11 cellular contexts compared by ENCODE assay signal in the genomic region with DNA sequence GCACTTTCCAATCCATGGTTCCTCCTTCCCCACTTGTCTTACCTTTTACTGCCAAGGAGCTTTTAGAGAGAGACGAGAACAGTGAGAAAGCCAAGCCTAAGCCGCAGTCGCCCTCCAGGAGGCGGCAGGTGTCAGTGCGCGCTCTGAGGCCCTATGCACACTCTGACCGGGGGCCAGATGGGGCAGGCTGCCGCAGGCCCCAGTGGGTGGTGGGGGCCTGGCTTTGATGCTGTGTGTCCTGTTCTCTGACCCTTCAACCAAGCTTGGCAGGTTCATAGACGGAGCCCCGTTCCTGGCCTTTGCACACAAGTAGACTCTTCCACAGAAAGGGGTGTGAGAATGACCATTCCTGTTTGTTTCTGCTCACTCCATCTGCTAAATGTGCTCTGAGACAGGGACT.
DNase-seq lines count a peak whose midpoint lies in the region; ATAC-seq, FAIRE-seq and TF ChIP-seq lines count a peak whose summit lies in the region.
"Had no signal": no experiment of that assay in that cellular context is flagged by ENCODE, and none has a peak within 500 bp of the region (broad histone marks: within the 10 kb centered on the region; RNA-seq: fewer than 3 reads in every experiment).

No MANE protein-coding gene starts in this region.

- no peak overlapping the region for H3K14ac ChIP-seq in H1 (ENCODE audit: insufficient read length)

- DNase-seq in activated naive CD4-positive, alpha-beta T cell treated with anti-CD3 and anti-CD28 coated beads, Interleukin-2, amount 10 ng/mL, durations not matched to agents 7 days and 5 days, result peak; percentile 11
- DNase-seq in activated naive CD4-positive, alpha-beta T cell (lab: John Stamatoyannopoulos, UW), result no peak
- DNase-seq in H1 (ENCODE audit: low read depth in 1 of 2, low spot score in 2 of 2), result peak in 1 of 2 experiments; percentile 53
- peak; percentile 10 for DNase-seq in testis
- no peak for DNase-seq in naive thymus-derived CD4-positive, alpha-beta T cell
- DNase-seq in GM20000 (ENCODE audit: low spot score), result no peak
- DNase-seq: C1 segment of cervical spinal cord, NCI-H1105 treated with DMSO at 0.1 percent for 48 hours, SW 1271 had no signal

- H3K4me2 ChIP-seq in H1 (ENCODE audit: insufficient read depth in 1 of 2, low read depth in 2 of 2, low read length in 2 of 2), result no peak overlapping the region

- H3K36me3 Mint-ChIP-seq in activated naive CD4-positive, alpha-beta T cell treated with anti-CD3 and anti-CD28 coated beads, Interleukin-2, amount 10 ng/mL, durations not matched to agents 7 days and 5 days, result no peaks in the 10 kb centered on the region
- H3K36me3 Mint-ChIP-seq in naive thymus-derived CD4-positive, alpha-beta T cell, result no peaks in the 10 kb centered on the region

- H3K4me3 Mint-ChIP-seq in activated naive CD4-positive, alpha-beta T cell treated with anti-CD3 and anti-CD28 coated beads, Interleukin-2, amount 10 ng/mL, durations not matched to agents 7 days and 5 days, result no peak overlapping the region
- no peak overlapping the region for H3K4me3 Mint-ChIP-seq in naive thymus-derived CD4-positive, alpha-beta T cell

- H3K56ac ChIP-seq in H1 (replicated peaks; ENCODE audit: insufficient read length, low read depth, low read length), result no peak overlapping the region

- H3K4me1 Mint-ChIP-seq in activated naive CD4-positive, alpha-beta T cell treated with anti-CD3 and anti-CD28 coated beads, Interleukin-2, amount 10 ng/mL, durations not matched to agents 7 days and 5 days, result no peaks in the 10 kb centered on the region
- peaks cover 0 to 11% (median 0%) of the 10 kb centered on the region in 7 donors for H3K4me1 Mint-ChIP-seq in naive thymus-derived CD4-positive, alpha-beta T cell

- no peak overlapping the region for H2AK5ac ChIP-seq in H1 (ENCODE audit: low read depth, low read length)

- no peaks in the 10 kb centered on the region for H3K9me3 Mint-ChIP-seq in activated naive CD4-positive, alpha-beta T cell treated with anti-CD3 and anti-CD28 coated beads, Interleukin-2, amount 10 ng/mL, durations not matched to agents 7 days and 5 days
- H3K9me3 Mint-ChIP-seq in naive thymus-derived CD4-positive, alpha-beta T cell, result no peaks in the 10 kb centered on the region

- H3K36me3 ChIP-seq in H1 (ENCODE audit: control insufficient read depth in 2 of 4, insufficient read depth in 4 of 4, low read length in 3 of 4), result peaks cover 0 to 9% (median 3%) of the 10 kb centered on the region in 4 experiments; a peak in 5 of 8 replicates
- no peaks in the 10 kb centered on the region for H3K36me3 ChIP-seq in testis (ENCODE audit: low read depth, missing control alignments)
- no peaks in the 10 kb centered on the region for H3K36me3 ChIP-seq in naive thymus-derived CD4-positive, alpha-beta T cell (ENCODE audit: control insufficient read depth in 2 of 3, insufficient read depth in 3 of 3, low read length in 3 of 3)

- peaks cover 6% of the 10 kb centered on the region for H3K27me3 Mint-ChIP-seq in activated naive CD4-positive, alpha-beta T cell treated with anti-CD3 and anti-CD28 coated beads, Interleukin-2, amount 10 ng/mL, durations not matched to agents 7 days and 5 days
- no peaks in the 10 kb centered on the region for H3K27me3 Mint-ChIP-seq in naive thymus-derived CD4-positive, alpha-beta T cell

- H2BK20ac ChIP-seq in H1 (ENCODE audit: low read length), result no peak overlapping the region

- H3K4ac ChIP-seq in H1 (replicated peaks; ENCODE audit: insufficient read length, low read depth, low read length), result no peak overlapping the region

- peak overlapping the region; percentile 19; the same call in 1 of the 2 replicates for H4K8ac ChIP-seq in H1 (ENCODE audit: extremely low read depth, insufficient read depth, low read length)

- no peak overlapping the region for H2BK120ac ChIP-seq in H1 (replicated peaks; ENCODE audit: low read depth, low read length)

- H3K27ac ChIP-seq in H1 (ENCODE audit: low read depth, low read length) (no peak overlapping the region), testis (no peak overlapping the region)
- no peak overlapping the region for H3K27ac ChIP-seq in naive thymus-derived CD4-positive, alpha-beta T cell (ENCODE audit: low read depth, low read length)

- TF ChIP-seq RAD21 in Ishikawa (IDR thresholded peaks at IDR 0.05; ENCODE audit: low read depth) (peak; percentile 34; the same call in 1 of the 2 replicates), H1 (IDR thresholded peaks at IDR 0.05 in 1 of 2, conservative IDR thresholded peaks at IDR 0.05 in 1 of 2; ENCODE audit: low read depth in 2 of 2, low read length in 2 of 2) (peak; percentile 33 to 42; a peak in 3 of 4 replicates)

- H3K9me3 ChIP-seq in H1 (ENCODE audit: insufficient read depth in 2 of 2, low read depth in 1 of 2, low read length in 1 of 2) (no peaks in the 10 kb centered on the region), testis (no peaks in the 10 kb centered on the region)
- no peaks in the 10 kb centered on the region for H3K9me3 ChIP-seq in naive thymus-derived CD4-positive, alpha-beta T cell (ENCODE audit: control insufficient read depth in 2 of 3, low read length in 3 of 3)

- H2BK5ac ChIP-seq in H1 (ENCODE audit: low read depth, low read length), result no peak overlapping the region

- H3K18ac ChIP-seq in H1 (ENCODE audit: extremely low read depth, low read length), result no peak overlapping the region

- intact Hi-C loops in testis (cut with DNase I; ENCODE audit: low total_unique reads), result no loop called here
- intact Hi-C loops in naive thymus-derived CD4-positive, alpha-beta T cell (cut with micrococcal nuclease), result no loop called here

- TF ChIP-seq EP300 in Ishikawa (IDR thresholded peaks at IDR 0.05; ENCODE audit: borderline replicate concordance), result no peak
- no peak for TF ChIP-seq EP300 in H1 (IDR thresholded peaks at IDR 0.05; ENCODE audit: borderline replicate concordance in 1 of 2, low read depth in 2 of 2, low read length in 2 of 2)

- FAIRE-seq in H1 (lab: Jason Lieb, UNC), result no peak

- H3K23ac ChIP-seq in H1 (ENCODE audit: insufficient read length), result no peak overlapping the region

- no peaks in the 10 kb centered on the region for H3K79me1 ChIP-seq in H1 (ENCODE audit: low read depth, low read length)

- POLR2A ChIA-PET in H1 (lab: Charles Lee; ENCODE audit: partially characterized antibody), result no interaction called here
- POLR2A ChIA-PET in naive thymus-derived CD4-positive, alpha-beta T cell (lab: Charles Lee), result no interaction called here

- peaks cover 0 to 16% of the 10 kb centered on the region in 2 experiments for H4K20me1 ChIP-seq in H1 (replicated peaks in 1 of 2; ENCODE audit: control insufficient read depth in 1 of 2, insufficient read depth in 2 of 2, low read length in 2 of 2)

- no peak overlapping the region for H2AFZ ChIP-seq in H1 (ENCODE audit: low read length)

- ATAC-seq in naive thymus-derived CD4-positive, alpha-beta T cell, result no peak
- no peak for ATAC-seq in GM21723 (IDR thresholded peaks at IDR 0.05; ENCODE audit: unreplicated experiment)

- WGBS in H1 (ENCODE audit: extremely low coverage in 1 of 2, insufficient coverage in 1 of 2, insufficient read length in 1 of 2, insufficient replicate concordance in 2 of 2, low coverage in 1 of 2, low lambda C conversion rate in 2 of 2, missing lambda C conversion rate in 1 of 2), 2 experiments, result 84% methylated on average over 10 of the region's 10 CpGs; no CpG with 5 or more reads in 1 of the 2 experiments
- 89 to 100% methylated on average over 7 to 10 of the region's 10 CpGs for WGBS in testis, 2 donors

- H2BK15ac ChIP-seq in H1 (ENCODE audit: low read length), result no peak overlapping the region

- no peak for TF ChIP-seq POLR2A in H1 (IDR thresholded peaks at IDR 0.05; ENCODE audit: control extremely low read depth in 1 of 2, low read depth in 2 of 2, low read length in 2 of 2)
- no peak for TF ChIP-seq POLR2A in testis (IDR thresholded peaks at IDR 0.05)

- no peaks in the 10 kb centered on the region for H3K79me2 ChIP-seq in H1 (ENCODE audit: control insufficient read depth in 1 of 2, insufficient read depth in 2 of 2, low read length in 2 of 2)

- CTCF ChIA-PET in activated naive CD4-positive, alpha-beta T cell treated with anti-CD3 and anti-CD28 coated beads, Interleukin-2, amount 10 ng/mL, durations not matched to agents 7 days and 5 days (lab: Charles Lee), result no interaction called here
- CTCF ChIA-PET in H1 (lab: Charles Lee; ENCODE audit: partially characterized antibody), result interaction anchor here (0.6 to 5.0 kb wide), 15 partner anchors 10 to 378 kb away, joined by 3 to 19 read pairs (median 4); no protein-coding TSS in a partner anchor
- CTCF ChIA-PET in naive thymus-derived CD4-positive, alpha-beta T cell (lab: Charles Lee), result no interaction called here

- H3K27ac Mint-ChIP-seq in activated naive CD4-positive, alpha-beta T cell treated with anti-CD3 and anti-CD28 coated beads, Interleukin-2, amount 10 ng/mL, durations not matched to agents 7 days and 5 days, result no peak overlapping the region
- no peak overlapping the region for H3K27ac Mint-ChIP-seq in naive thymus-derived CD4-positive, alpha-beta T cell

- no peak overlapping the region for H2BK12ac ChIP-seq in H1 (ENCODE audit: low read depth, low read length)

- no peak overlapping the region for H4K91ac ChIP-seq in H1 (replicated peaks; ENCODE audit: insufficient read length, low read length)

- H3K9ac ChIP-seq in H1 (replicated peaks in 1 of 4; ENCODE audit: extremely low read depth in 1 of 4, low read depth in 3 of 4, low read length in 3 of 4), result no peak overlapping the region

- peak in 2 of 3 experiments; percentile 14 to 32; a peak in 2 of 4 replicates for TF ChIP-seq CTCF in H1 (IDR thresholded peaks at IDR 0.05; ENCODE audit: control extremely low read depth in 1 of 3, insufficient read depth in 1 of 3, low read depth in 1 of 3, low read length in 3 of 3)
- no peak for TF ChIP-seq CTCF in testis (IDR thresholded peaks at IDR 0.05)
- no peak for TF ChIP-seq CTCF in GM20000 (IDR thresholded peaks at IDR 0.05; ENCODE audit: extremely low read depth, missing control alignments)

- H3K4me3 ChIP-seq in H1 (ENCODE audit: extremely low read depth in 1 of 4, insufficient read depth in 2 of 4, low read depth in 3 of 4, low read length in 4 of 4), result no peak overlapping the region
- no peak overlapping the region for H3K4me3 ChIP-seq in testis
- no peak overlapping the region for H3K4me3 ChIP-seq in naive thymus-derived CD4-positive, alpha-beta T cell (ENCODE audit: low read length)

- H3K27me3 ChIP-seq in H1 (replicated peaks in 1 of 4; ENCODE audit: control insufficient read depth in 3 of 4, extremely low read depth in 1 of 4, insufficient read depth in 3 of 4, low read length in 3 of 4), result no peaks in the 10 kb centered on the region
- H3K27me3 ChIP-seq in testis, result no peaks in the 10 kb centered on the region
- no peaks in the 10 kb centered on the region for H3K27me3 ChIP-seq in naive thymus-derived CD4-positive, alpha-beta T cell (ENCODE audit: control insufficient read depth in 2 of 2, insufficient read depth in 2 of 2, low read length in 2 of 2)

- no peak overlapping the region for H4K5ac ChIP-seq in H1 (ENCODE audit: insufficient read length, low read depth, low read length)

- no peaks in the 10 kb centered on the region for H3K23me2 ChIP-seq in H1 (ENCODE audit: low read depth, low read length)

- H3K4me1 ChIP-seq in H1 (replicated peaks in 1 of 4; ENCODE audit: control insufficient read depth in 3 of 4, insufficient read depth in 4 of 4, low read length in 3 of 4) (no peaks in the 10 kb centered on the region), testis (no peaks in the 10 kb centered on the region)
- no peaks in the 10 kb centered on the region for H3K4me1 ChIP-seq in naive thymus-derived CD4-positive, alpha-beta T cell (ENCODE audit: control insufficient read depth in 2 of 2, insufficient read depth in 2 of 2, low read length in 2 of 2)

Comparison
In these comparisons a context has a peak if more than half of its experiments do, and no peak if none do; other contexts are left out.
1. DNase-seq: peak in activated naive CD4-positive, alpha-beta T cell treated with anti-CD3 and anti-CD28 coated beads, Interleukin-2, amount 10 ng/mL, durations not matched to agents 7 days and 5 days (single experiment) and testis (single experiment); none in activated naive CD4-positive, alpha-beta T cell (0 of 4), naive thymus-derived CD4-positive, alpha-beta T cell (0 of 9) and GM20000 (single experiment).
2. CTCF ChIP-seq: peak in H1 (2 of 3); none in testis (0 of 3) and GM20000 (single experiment).